11 cellular contexts compared by ENCODE assay signal in the genomic region with DNA sequence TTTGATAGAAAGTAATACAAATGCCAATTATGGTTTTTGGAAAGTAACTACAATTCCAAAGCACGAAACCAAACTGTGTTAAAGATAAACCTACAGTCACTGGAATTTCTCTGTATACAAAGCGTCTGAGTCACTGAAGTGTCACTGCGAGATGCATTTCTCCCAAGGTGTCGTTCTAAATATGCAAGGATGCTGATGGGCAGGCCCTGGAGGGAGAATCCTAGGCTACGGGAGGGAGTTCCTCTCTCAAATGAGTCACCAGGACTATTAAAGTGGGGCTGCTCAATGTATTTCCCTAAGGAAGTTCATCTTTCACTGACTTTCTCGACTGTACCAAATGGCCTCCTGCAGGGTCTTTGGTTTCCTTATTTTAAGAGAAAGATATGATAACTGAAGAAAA.
DNase-seq lines count a peak whose midpoint lies in the region; ATAC-seq and TF ChIP-seq lines count a peak whose summit lies in the region.
"Had no signal": no experiment of that assay in that cellular context is flagged by ENCODE, and none has a peak within 500 bp of the region (broad histone marks: within the 10 kb centered on the region; RNA-seq: fewer than 3 reads in every experiment).

No MANE protein-coding gene starts in this region.

- peaks cover 31% of the 10 kb centered on the region for H3K4me1 ChIP-seq in adipocyte (ENCODE audit: control insufficient read depth, insufficient read depth, low read length)

- H3K4me3 ChIP-seq in AG04450 (ENCODE audit: low read depth, low read length) (no peak overlapping the region), adipocyte (ENCODE audit: low read length) (no peak overlapping the region), foreskin fibroblast (ENCODE audit: low read depth in 1 of 2, low read length in 2 of 2) (no peak overlapping the region)

- H3K4me1 Mint-ChIP-seq in HFFc6 (ENCODE audit: low read depth) = peaks cover 71% of the 10 kb centered on the region

- no peaks in the 10 kb centered on the region for H3K27me3 ChIP-seq in AG04450 (ENCODE audit: control insufficient read depth, insufficient read depth, low read length)
- no peaks in the 10 kb centered on the region for H3K27me3 ChIP-seq in adipocyte (replicated peaks; ENCODE audit: control insufficient read depth, insufficient read depth, low read length)

- H3K9ac ChIP-seq in adipocyte (ENCODE audit: low read length) = no peak overlapping the region

- TF ChIP-seq CTCF in AG04450 (IDR thresholded peaks at IDR 0.05; ENCODE audit: low read depth, low read length) (no peak), HFFc6 (IDR thresholded peaks at IDR 0.05) (no peak), foreskin fibroblast (IDR thresholded peaks at IDR 0.05; ENCODE audit: low read depth, low read length) (no peak)

- no peaks in the 10 kb centered on the region for H3K9me3 ChIP-seq in AG04450 (ENCODE audit: control insufficient read depth, insufficient read depth, low read length)
- H3K9me3 ChIP-seq in adipocyte (ENCODE audit: control insufficient read depth, low read length) = no peaks in the 10 kb centered on the region

- CTCF ChIA-PET in AG04450 (lab: Charles Lee) = interaction anchor here (0.6 to 6.8 kb wide), 5 partner anchors 37 to 268 kb away, joined by 3 to 144 read pairs (median 5); no protein-coding TSS in a partner anchor

- H3K36me3 ChIP-seq in adipocyte (ENCODE audit: control insufficient read depth, insufficient read depth, low read length, severe bottlenecking) = no peaks in the 10 kb centered on the region

- H3K27me3 Mint-ChIP-seq in HFFc6 (ENCODE audit: insufficient read depth) = no peaks in the 10 kb centered on the region; the same call in 1 of the 2 replicates

- H3K9me3 Mint-ChIP-seq in HFFc6 = no peaks in the 10 kb centered on the region

- H3K36me3 Mint-ChIP-seq in HFFc6 (ENCODE audit: low read depth) = no peaks in the 10 kb centered on the region

- H3K27ac ChIP-seq in AG04450 (ENCODE audit: low read depth, low read length) = no peak overlapping the region

- peak overlapping the region; percentile 37; the same call in 1 of the 2 replicates for H3K4me3 Mint-ChIP-seq in HFFc6

- peak; percentile 62 for DNase-seq in AG04450 (ENCODE audit: low read depth, low spot score)
- peak; percentile 86 for DNase-seq in HFFc6
- peak; percentile 69 for DNase-seq in adipocyte (ENCODE audit: low read depth)
- DNase-seq in foreskin fibroblast = peak; percentile 53 to 65
- no peak for DNase-seq in activated CD4-positive, CD25-positive, alpha-beta regulatory T cell treated with anti-CD3 and anti-CD28 coated beads, Interleukin-2, amount 50 U/mL, for 72 hours
- no peak for DNase-seq in cerebellar nuclear complex (lab: John Stamatoyannopoulos, UW)
- no peak for DNase-seq in NCI-H1930 (lab: John Stamatoyannopoulos, UW)
- DNase-seq: activated CD8-positive, alpha-beta memory T cell treated with anti-CD3 and anti-CD28 coated beads, Interleukin-2, amount 50 U/mL, for 48 hours; C1 segment of cervical spinal cord; effector CD8-positive, alpha-beta T cell had no signal

- H3K27ac Mint-ChIP-seq in HFFc6 = peak overlapping the region; percentile 66

- no peak for ATAC-seq in HG02852 (IDR thresholded peaks at IDR 0.05; ENCODE audit: unreplicated experiment)

- POLR2A ChIA-PET in AG04450 (lab: Yijun Ruan, JAX) = interaction anchor here (1.4 kb wide), 1 partner anchor 257 kb away, joined by 5 read pairs; no protein-coding TSS in a partner anchor

Comparison
In these comparisons a context has a peak if more than half of its experiments do, and no peak if none do; other contexts are left out.
1. DNase-seq: peak in AG04450 (single experiment), HFFc6 (single experiment), adipocyte (single experiment) and foreskin fibroblast (2 of 2); none in activated CD4-positive, CD25-positive, alpha-beta regulatory T cell treated with anti-CD3 and anti-CD28 coated beads, Interleukin-2, amount 50 U/mL, for 72 hours (single experiment), cerebellar nuclear complex (0 of 2) and NCI-H1930 (0 of 2).